1 cellular context compared by ENCODE assay signal in the genomic region with DNA sequence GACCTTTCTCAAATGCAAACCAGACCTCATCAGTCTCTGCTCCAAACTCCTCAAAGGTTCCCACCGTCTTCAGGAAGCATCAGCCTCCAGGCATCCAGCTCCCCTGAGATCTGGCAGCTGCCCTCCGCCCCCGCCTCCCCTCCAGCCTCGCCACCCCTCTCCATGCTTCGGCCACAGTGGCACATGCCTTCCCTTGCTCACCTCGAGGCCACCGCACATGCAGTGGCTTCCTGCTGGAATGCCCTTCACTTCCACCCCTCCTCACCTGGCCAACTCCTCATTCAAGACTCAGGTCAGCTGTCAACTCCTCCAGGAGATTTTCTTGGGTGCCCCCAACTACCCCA.
TF ChIP-seq lines count a peak whose summit lies in the region.

No MANE protein-coding gene starts in this region.

TF ChIP-seq in IMR-90, 13 proteins besides CTCF, POLR2A, EP300 and RAD21 (continued from another document):
- no peak for TF ChIP-seq USF2 (IDR thresholded peaks at IDR 0.05; ENCODE audit: low read depth, low read length)
- no peak for TF ChIP-seq CHD1 (IDR thresholded peaks at IDR 0.05; ENCODE audit: low read depth, low read length)
- TF ChIP-seq NFE2L2 (IDR thresholded peaks at IDR 0.05; ENCODE audit: low read depth, low read length): no peak
- TF ChIP-seq BHLHE40 (IDR thresholded peaks at IDR 0.05; ENCODE audit: low read depth, low read length): no peak
- TF ChIP-seq, protein P1, sequence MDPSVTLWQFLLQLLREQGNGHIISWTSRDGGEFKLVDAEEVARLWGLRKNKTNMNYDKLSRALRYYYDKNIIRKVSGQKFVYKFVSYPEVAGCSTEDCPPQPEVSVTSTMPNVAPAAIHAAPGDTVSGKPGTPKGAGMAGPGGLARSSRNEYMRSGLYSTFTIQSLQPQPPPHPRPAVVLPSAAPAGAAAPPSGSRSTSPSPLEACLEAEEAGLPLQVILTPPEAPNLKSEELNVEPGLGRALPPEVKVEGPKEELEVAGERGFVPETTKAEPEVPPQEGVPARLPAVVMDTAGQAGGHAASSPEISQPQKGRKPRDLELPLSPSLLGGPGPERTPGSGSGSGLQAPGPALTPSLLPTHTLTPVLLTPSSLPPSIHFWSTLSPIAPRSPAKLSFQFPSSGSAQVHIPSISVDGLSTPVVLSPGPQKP (IDR thresholded peaks at IDR 0.05; ENCODE audit: borderline replicate concordance, low read depth, low read length): no peak
